1 cellular context compared by ENCODE assay signal in the genomic region with DNA sequence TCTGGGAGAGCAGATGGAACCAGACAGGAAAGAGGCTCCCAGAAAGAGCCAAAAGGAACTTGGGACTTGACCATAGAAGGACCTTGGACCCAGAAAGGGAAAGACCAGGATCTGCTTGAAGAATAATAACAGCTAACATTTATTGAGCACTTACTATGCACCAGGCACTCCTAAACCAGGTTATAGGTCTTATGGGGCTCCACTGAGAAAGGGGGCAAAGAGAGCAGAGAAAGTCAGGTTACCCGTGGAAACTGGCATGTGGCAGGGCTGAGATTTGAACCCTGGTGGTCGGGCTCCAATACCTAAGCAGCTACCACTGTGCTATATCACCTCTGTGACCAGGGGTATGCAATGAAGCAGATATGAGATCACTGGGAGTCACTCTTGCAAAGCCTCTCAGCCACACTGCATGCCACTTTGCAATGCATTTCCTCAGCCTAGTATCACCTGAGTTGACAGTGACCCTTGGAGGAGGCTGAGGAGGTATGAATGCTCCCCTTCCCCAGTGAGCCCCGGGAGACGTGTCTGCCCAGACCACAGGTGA.
TF ChIP-seq lines count a peak whose summit lies in the region.

No MANE protein-coding gene starts in this region.

TF ChIP-seq in IMR-90, 13 proteins besides CTCF, POLR2A, EP300 and RAD21:
- TF ChIP-seq, protein P1, sequence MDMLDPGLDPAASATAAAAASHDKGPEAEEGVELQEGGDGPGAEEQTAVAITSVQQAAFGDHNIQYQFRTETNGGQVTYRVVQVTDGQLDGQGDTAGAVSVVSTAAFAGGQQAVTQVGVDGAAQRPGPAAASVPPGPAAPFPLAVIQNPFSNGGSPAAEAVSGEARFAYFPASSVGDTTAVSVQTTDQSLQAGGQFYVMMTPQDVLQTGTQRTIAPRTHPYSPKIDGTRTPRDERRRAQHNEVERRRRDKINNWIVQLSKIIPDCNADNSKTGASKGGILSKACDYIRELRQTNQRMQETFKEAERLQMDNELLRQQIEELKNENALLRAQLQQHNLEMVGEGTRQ (IDR thresholded peaks at IDR 0.05; ENCODE audit: low read depth, low read length): no peak
- no peak for TF ChIP-seq CHD1 (IDR thresholded peaks at IDR 0.05; ENCODE audit: low read depth, low read length)
